ENCODE assay signal across 18 cellular contexts in the genomic region with DNA sequence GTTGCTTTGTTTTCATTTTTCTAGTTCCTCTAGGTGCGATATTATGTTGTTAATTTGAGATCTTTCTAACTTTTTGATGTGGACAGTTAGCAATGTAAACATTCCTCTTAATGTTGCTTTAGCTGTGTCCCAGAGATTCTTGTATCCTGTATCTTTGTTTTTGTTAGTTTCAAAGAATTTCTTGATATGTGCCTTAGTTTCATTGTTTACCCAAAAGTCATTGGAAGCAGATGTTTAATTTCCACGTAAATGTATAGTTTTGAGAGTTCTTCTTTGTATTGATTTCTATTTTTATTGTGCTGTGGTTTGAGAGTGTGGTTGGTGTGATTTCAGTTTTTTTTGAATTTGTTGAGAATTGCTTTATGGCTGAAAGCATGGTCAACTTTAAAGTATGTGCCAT.
"Had no signal": no experiment of that assay in that cellular context is flagged by ENCODE, and none has a peak within 500 bp of the region (broad histone marks: within the 10 kb centered on the region; RNA-seq: fewer than 3 reads in every experiment).

No MANE protein-coding gene starts in this region.

- H3K27me3 ChIP-seq: esophagus muscularis mucosa, hepatocyte, stomach had no signal

- H3K36me3 ChIP-seq: esophagus muscularis mucosa, stomach had no signal

- H3K4me1 ChIP-seq: esophagus muscularis mucosa, stomach had no signal

- H3K27me3 Mint-ChIP-seq: dendritic cell treated with granulocyte-macrophage colony-stimulating factor and Interleukin-4, amounts not matched to agents 40 ng/mL and 50 ng/mL, for 4 days had no signal

- H3K4me3 Mint-ChIP-seq: dendritic cell treated with granulocyte-macrophage colony-stimulating factor and Interleukin-4, amounts not matched to agents 40 ng/mL and 50 ng/mL, for 4 days; effector memory CD8-positive, alpha-beta T cell; naive thymus-derived CD4-positive, alpha-beta T cell; nephron progenitor cell had no signal

- H3K4me2 ChIP-seq: hepatocyte had no signal

- ATAC-seq: effector memory CD8-positive, alpha-beta T cell; left lobe of liver; naive thymus-derived CD4-positive, alpha-beta T cell; sciatic nerve had no signal

- H3K79me2 ChIP-seq: hepatocyte had no signal

- H3K4me1 Mint-ChIP-seq: naive thymus-derived CD4-positive, alpha-beta T cell; nephron progenitor cell had no signal

- DNase-seq: effector memory CD8-positive, alpha-beta T cell; foreskin melanocyte; head of caudate nucleus; mammary epithelial cell; naive thymus-derived CD4-positive, alpha-beta T cell; nephron progenitor cell; posterior cingulate gyrus; stimulated activated CD4-positive, alpha-beta T cell treated with anti-CD3 and anti-CD28 coated beads, Interleukin-12 subunit alpha, Interleukin-12 subunit beta, amount 100 ng/mL, for 4 hours; stimulated activated naive CD4-positive, alpha-beta T cell; stomach; substantia nigra; trophoblast cell had no signal

- H2AFZ ChIP-seq: hepatocyte had no signal

- H3K27ac Mint-ChIP-seq: dendritic cell treated with granulocyte-macrophage colony-stimulating factor and Interleukin-4, amounts not matched to agents 40 ng/mL and 50 ng/mL, for 4 days; effector memory CD8-positive, alpha-beta T cell; naive thymus-derived CD4-positive, alpha-beta T cell; nephron progenitor cell had no signal

- H3K4me3 ChIP-seq: esophagus muscularis mucosa, hepatocyte, stomach had no signal

- H3K27ac ChIP-seq: epithelial cell of prostate, esophagus muscularis mucosa, hepatocyte, stomach had no signal
